In the genomic region with DNA sequence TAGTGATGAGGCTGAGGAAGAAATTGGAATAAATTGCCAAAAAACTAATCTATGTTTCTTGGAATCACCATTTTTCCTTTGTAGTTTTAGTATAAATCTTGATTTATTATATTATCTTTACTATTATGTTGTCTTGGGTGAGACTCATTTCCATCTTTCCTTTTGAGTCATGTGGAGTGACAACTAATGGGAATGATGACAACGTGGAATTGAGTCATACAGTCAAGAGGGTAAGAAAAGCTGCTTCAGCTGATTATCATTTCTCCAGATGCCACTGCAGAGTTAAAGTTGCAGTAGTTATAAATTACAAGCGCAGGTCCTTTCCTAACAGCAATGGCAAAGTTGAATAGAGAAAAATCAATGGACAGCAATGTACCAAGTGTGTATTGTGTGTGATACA, we compare ENCODE assay signal across 1 cellular context.
TF ChIP-seq lines count a peak whose summit lies in the region.

No MANE protein-coding gene starts in this region.

TF ChIP-seq in GM12878, 131 proteins besides CTCF, POLR2A, EP300 and RAD21:
- TF ChIP-seq JUNB (IDR thresholded peaks at IDR 0.05) (peak; percentile 9; the same call in 1 of the 2 replicates), CEBPZ (IDR thresholded peaks at IDR 0.05; ENCODE audit: low read depth, low read length) (no peak)
